27 cellular contexts compared by ENCODE assay signal in genomic region chr3:34034840-34035239, GRCh38.
DNase-seq lines count a peak whose midpoint lies in the region; ATAC-seq, FAIRE-seq and TF ChIP-seq lines count a peak whose summit lies in the region.
"Had no signal": no experiment of that assay in that cellular context is flagged by ENCODE, and none has a peak within 500 bp of the region (broad histone marks: within the 10 kb centered on the region; RNA-seq: fewer than 3 reads in every experiment).

No MANE protein-coding gene starts in this region.

- H4K5ac ChIP-seq in mesendoderm (ENCODE audit: low read length) = no peak overlapping the region

- H3K18ac ChIP-seq in mesendoderm (ENCODE audit: low read length) (no peak overlapping the region), trophoblast cell (ENCODE audit: low read length) (no peak overlapping the region)

- H3K36me3 Mint-ChIP-seq in activated CD4-positive, alpha-beta T cell treated with anti-CD3 and anti-CD28 coated beads, Interleukin-2, amount 10 ng/mL, durations not matched to agents 24 days and 14 days (ENCODE audit: low read depth) = no peaks in the 10 kb centered on the region
- no peaks in the 10 kb centered on the region for H3K36me3 Mint-ChIP-seq in activated CD8-positive, alpha-beta T cell treated with anti-CD3 and anti-CD28 coated beads for 36 hours (ENCODE audit: low read depth)
- no peaks in the 10 kb centered on the region for H3K36me3 Mint-ChIP-seq in activated T-cell treated with anti-CD3 and anti-CD28 coated beads, Interleukin-2, amount 50 U/mL, for 72 hours (ENCODE audit: insufficient read depth in 2 of 2)

- WGBS in mesendoderm (ENCODE audit: extremely low coverage, insufficient coverage, low lambda C conversion rate) = no CpG with 5 or more reads among the region's 2 CpGs
- WGBS in trophoblast cell (ENCODE audit: extremely low coverage, insufficient coverage, insufficient read length) = no CpG with 5 or more reads among the region's 2 CpGs

- H4K12ac ChIP-seq in trophoblast cell (ENCODE audit: low read depth, low read length) = no peak overlapping the region

- TF ChIP-seq CTCF in bronchial epithelial cell (IDR thresholded peaks at IDR 0.05; ENCODE audit: insufficient read depth, low read length, severe bottlenecking) = no peak
- TF ChIP-seq CTCF in activated CD8-positive, alpha-beta T cell treated with anti-CD3 and anti-CD28 coated beads for 36 hours (IDR thresholded peaks at IDR 0.05) = no peak

- H3K36me3 ChIP-seq in bronchial epithelial cell (ENCODE audit: control insufficient read depth, insufficient read depth, low read length) = no peaks in the 10 kb centered on the region
- H3K36me3 ChIP-seq in mesendoderm (ENCODE audit: control insufficient read depth, insufficient read depth, low read length) = no peaks in the 10 kb centered on the region
- H3K36me3 ChIP-seq in trophoblast cell (ENCODE audit: control insufficient read depth in 1 of 2, insufficient read depth in 2 of 2, low read length in 2 of 2) = no peaks in the 10 kb centered on the region
- H3K36me3 ChIP-seq: BLaER1 treated with 17β-estradiol and CSF1 and Interleukin-3, amounts not matched to agents 10 nM and 100 nM had no signal

- no peaks in the 10 kb centered on the region for H3K4me1 Mint-ChIP-seq in activated CD4-positive, alpha-beta T cell treated with anti-CD3 and anti-CD28 coated beads, Interleukin-2, amount 10 ng/mL, durations not matched to agents 24 days and 14 days
- no peaks in the 10 kb centered on the region for H3K4me1 Mint-ChIP-seq in activated CD8-positive, alpha-beta T cell treated with anti-CD3 and anti-CD28 coated beads for 36 hours (ENCODE audit: low read depth)
- H3K4me1 Mint-ChIP-seq in activated T-cell treated with anti-CD3 and anti-CD28 coated beads, Interleukin-2, amount 50 U/mL, for 72 hours (ENCODE audit: low read depth) = no peaks in the 10 kb centered on the region
- H3K4me1 Mint-ChIP-seq: B cell; CD8-positive, alpha-beta memory T cell had no signal

- H4K8ac ChIP-seq in mesendoderm (ENCODE audit: low read depth, low read length) (no peak overlapping the region), trophoblast cell (ENCODE audit: low read depth, low read length) (no peak overlapping the region)

- no peaks in the 10 kb centered on the region for H3K27me3 Mint-ChIP-seq in activated CD4-positive, alpha-beta T cell treated with anti-CD3 and anti-CD28 coated beads, Interleukin-2, amount 10 ng/mL, durations not matched to agents 24 days and 14 days
- no peaks in the 10 kb centered on the region for H3K27me3 Mint-ChIP-seq in activated CD8-positive, alpha-beta T cell treated with anti-CD3 and anti-CD28 coated beads for 36 hours
- H3K27me3 Mint-ChIP-seq in activated T-cell treated with anti-CD3 and anti-CD28 coated beads, Interleukin-2, amount 50 U/mL, for 72 hours (ENCODE audit: low read depth) = no peaks in the 10 kb centered on the region
- H3K27me3 Mint-ChIP-seq: B cell; CD4-positive, alpha-beta T cell; CD8-positive, alpha-beta memory T cell had no signal

- no peak overlapping the region for H3K56ac ChIP-seq in mesendoderm (ENCODE audit: low read length)

- no peak overlapping the region for H2BK12ac ChIP-seq in trophoblast cell (ENCODE audit: low read length)

- intact Hi-C loops in activated CD4-positive, alpha-beta T cell treated with anti-CD3 and anti-CD28 coated beads, Interleukin-2, amount 10 ng/mL, durations not matched to agents 24 days and 14 days (cut with micrococcal nuclease) = no loop called here
- intact Hi-C loops in activated CD8-positive, alpha-beta T cell treated with anti-CD3 and anti-CD28 coated beads for 36 hours (cut with micrococcal nuclease) = no loop called here

- no peaks in the 10 kb centered on the region for H3K79me1 ChIP-seq in mesendoderm (ENCODE audit: low read length)
- H3K79me1 ChIP-seq in trophoblast cell (ENCODE audit: low read length) = no peaks in the 10 kb centered on the region

- no peak overlapping the region for H3K27ac Mint-ChIP-seq in activated CD4-positive, alpha-beta T cell treated with anti-CD3 and anti-CD28 coated beads, Interleukin-2, amount 10 ng/mL, durations not matched to agents 24 days and 14 days
- H3K27ac Mint-ChIP-seq in activated CD8-positive, alpha-beta T cell treated with anti-CD3 and anti-CD28 coated beads for 36 hours = no peak overlapping the region
- no peak overlapping the region for H3K27ac Mint-ChIP-seq in activated T-cell treated with anti-CD3 and anti-CD28 coated beads, Interleukin-2, amount 50 U/mL, for 72 hours
- H3K27ac Mint-ChIP-seq: B cell; CD4-positive, alpha-beta T cell; CD8-positive, alpha-beta memory T cell had no signal

- H2AK5ac ChIP-seq in mesendoderm (ENCODE audit: low read length) = no peak overlapping the region
- no peak overlapping the region for H2AK5ac ChIP-seq in trophoblast cell (ENCODE audit: low read length)

- H3K4me3 Mint-ChIP-seq in activated CD4-positive, alpha-beta T cell treated with anti-CD3 and anti-CD28 coated beads, Interleukin-2, amount 10 ng/mL, durations not matched to agents 24 days and 14 days = no peak overlapping the region
- H3K4me3 Mint-ChIP-seq in activated CD8-positive, alpha-beta T cell treated with anti-CD3 and anti-CD28 coated beads for 36 hours = no peak overlapping the region
- H3K4me3 Mint-ChIP-seq in activated T-cell treated with anti-CD3 and anti-CD28 coated beads, Interleukin-2, amount 50 U/mL, for 72 hours = no peak overlapping the region
- H3K4me3 Mint-ChIP-seq: B cell; CD4-positive, alpha-beta T cell; CD8-positive, alpha-beta memory T cell had no signal

- H2BK5ac ChIP-seq in mesendoderm (ENCODE audit: low read length) (no peak overlapping the region), trophoblast cell (ENCODE audit: low read depth, low read length, poor library complexity) (no peak overlapping the region)

- CTCF ChIA-PET in activated CD8-positive, alpha-beta T cell treated with anti-CD3 and anti-CD28 coated beads for 36 hours (lab: Charles Lee) = no interaction called here

- no peak overlapping the region for H3K14ac ChIP-seq in trophoblast cell (ENCODE audit: low read length)

- H3K23ac ChIP-seq in mesendoderm (ENCODE audit: low read length) (no peak overlapping the region), trophoblast cell (ENCODE audit: low read length) (peak overlapping the region; percentile 49)

- H3K27ac ChIP-seq in mesendoderm (ENCODE audit: low read depth, low read length) = no peak overlapping the region
- H3K27ac ChIP-seq in trophoblast cell (ENCODE audit: low read depth, low read length) = no peak overlapping the region
- H3K27ac ChIP-seq: 22Rv1; A549; BLaER1 treated with 17β-estradiol and CSF1 and Interleukin-3, amounts not matched to agents 10 nM and 100 nM; C4-2B had no signal

- H3K27me3 ChIP-seq in bronchial epithelial cell (ENCODE audit: control insufficient read depth, insufficient read depth, low read length) (no peaks in the 10 kb centered on the region), mesendoderm (ENCODE audit: insufficient read depth, low read length, poor library complexity) (no peaks in the 10 kb centered on the region), trophoblast cell (ENCODE audit: insufficient read depth, low read length) (no peaks in the 10 kb centered on the region)
- H3K27me3 ChIP-seq: BLaER1 treated with 17β-estradiol and CSF1 and Interleukin-3, amounts not matched to agents 10 nM and 100 nM had no signal

- no peak for ATAC-seq in activated CD8-positive, alpha-beta T cell treated with anti-CD3 and anti-CD28 coated beads for 36 hours
- ATAC-seq in activated T-cell treated with anti-CD3 and anti-CD28 coated beads, Interleukin-2, amount 50 U/mL, for 72 hours (replicated peaks in 1 of 2) = no peak
- ATAC-seq: A549, GM12878 had no signal

- H4K91ac ChIP-seq in trophoblast cell (ENCODE audit: low read depth, low read length) = no peak overlapping the region

- no peak overlapping the region for H2AFZ ChIP-seq in trophoblast cell (ENCODE audit: insufficient read depth, low read length, poor library complexity)

- FAIRE-seq in bronchial epithelial cell (lab: Jason Lieb, UNC) = peak; percentile 28
- FAIRE-seq: A549, GM12878, GM12892, GM18507 had no signal

- no peak overlapping the region for H2BK15ac ChIP-seq in mesendoderm (replicated peaks; ENCODE audit: low read depth)

- no peak overlapping the region for H3K9ac ChIP-seq in mesendoderm (ENCODE audit: low read length)
- H3K9ac ChIP-seq in trophoblast cell (ENCODE audit: low read length) = no peak overlapping the region
- H3K9ac ChIP-seq: BLaER1 treated with 17β-estradiol and CSF1 and Interleukin-3, amounts not matched to agents 10 nM and 100 nM had no signal

- H3K4me3 ChIP-seq in bronchial epithelial cell (ENCODE audit: low read depth, low read length) = no peak overlapping the region
- H3K4me3 ChIP-seq in mesendoderm (ENCODE audit: low read length) = no peak overlapping the region
- H3K4me3 ChIP-seq in trophoblast cell (ENCODE audit: low read depth, low read length) = no peak overlapping the region
- H3K4me3 ChIP-seq: A549; BLaER1 treated with 17β-estradiol and CSF1 and Interleukin-3, amounts not matched to agents 10 nM and 100 nM; GM12878 had no signal

- no peaks in the 10 kb centered on the region for H3K9me3 Mint-ChIP-seq in activated CD4-positive, alpha-beta T cell treated with anti-CD3 and anti-CD28 coated beads, Interleukin-2, amount 10 ng/mL, durations not matched to agents 24 days and 14 days
- H3K9me3 Mint-ChIP-seq in activated CD8-positive, alpha-beta T cell treated with anti-CD3 and anti-CD28 coated beads for 36 hours = no peaks in the 10 kb centered on the region
- H3K9me3 Mint-ChIP-seq in activated T-cell treated with anti-CD3 and anti-CD28 coated beads, Interleukin-2, amount 50 U/mL, for 72 hours = no peaks in the 10 kb centered on the region
- H3K9me3 Mint-ChIP-seq: CD4-positive, alpha-beta T cell; CD8-positive, alpha-beta memory T cell had no signal

- H3K9me3 ChIP-seq in trophoblast cell (ENCODE audit: insufficient read depth, low read depth, low read length) = peaks cover 2% of the 10 kb centered on the region
- H3K9me3 ChIP-seq: A549 had no signal

- H3K4me1 ChIP-seq in mesendoderm (ENCODE audit: control insufficient read depth, low read depth, low read length) = peaks cover 3% of the 10 kb centered on the region
- no peaks in the 10 kb centered on the region for H3K4me1 ChIP-seq in trophoblast cell (ENCODE audit: control insufficient read depth in 1 of 2, insufficient read depth in 2 of 2, low read length in 2 of 2)
- H3K4me1 ChIP-seq: A549 had no signal

- H2BK120ac ChIP-seq in mesendoderm (ENCODE audit: low read depth, low read length) (no peak overlapping the region), trophoblast cell (ENCODE audit: insufficient read depth, low read length, poor library complexity) (no peak overlapping the region)

- POLR2A ChIA-PET in activated CD8-positive, alpha-beta T cell treated with anti-CD3 and anti-CD28 coated beads for 36 hours (lab: Charles Lee) = no interaction called here

- H3K4ac ChIP-seq in mesendoderm (ENCODE audit: low read depth, low read length) (no peak overlapping the region), trophoblast cell (ENCODE audit: low read depth, low read length) (no peak overlapping the region)

- peak; percentile 29 for DNase-seq in activated CD4-positive, alpha-beta T cell treated with anti-CD3 and anti-CD28 coated beads, Interleukin-2, amount 10 ng/mL, durations not matched to agents 24 days and 14 days
- DNase-seq in activated CD4-positive, alpha-beta T cell treated with anti-CD3 and anti-CD28 coated beads for 4 hours = no peak
- DNase-seq in bronchial epithelial cell (ENCODE audit: low read depth) (no peak), mesendoderm (peak; percentile 86), trophoblast cell (no peak), NCI-H345 treated with DMSO at 0.1 percent for 48 hours (lab: John Stamatoyannopoulos, UW; ENCODE audit: unreplicated experiment) (no peak)
- no peak for DNase-seq in activated CD8-positive, alpha-beta T cell treated with anti-CD3 and anti-CD28 coated beads for 36 hours
- no peak for DNase-seq in activated T-cell treated with anti-CD3 and anti-CD28 coated beads, Interleukin-2, amount 50 U/mL, for 72 hours
- DNase-seq: AML-193; CD4-positive, alpha-beta T cell; CD8-positive, alpha-beta memory T cell; COR-L47; DMS 273 treated with DMSO at 0.1 percent for 48 hours; DMS153; DMS53; DMS79; DND-41; EL; GDM1 had no signal

- H3K79me2 ChIP-seq in mesendoderm (ENCODE audit: control insufficient read depth, insufficient read depth, low read length) (no peaks in the 10 kb centered on the region), trophoblast cell (ENCODE audit: control insufficient read depth, insufficient read depth, low read length, poor library complexity) (no peaks in the 10 kb centered on the region)

- no peak overlapping the region for H3K4me2 ChIP-seq in mesendoderm (ENCODE audit: low read length)
- H3K4me2 ChIP-seq in trophoblast cell (ENCODE audit: low read length) = no peak overlapping the region
- H3K4me2 ChIP-seq: A549 had no signal

Comparison
In these comparisons a context has a peak if more than half of its experiments do, and no peak if none do; other contexts are left out.
1. DNase-seq: peak in activated CD4-positive, alpha-beta T cell treated with anti-CD3 and anti-CD28 coated beads, Interleukin-2, amount 10 ng/mL, durations not matched to agents 24 days and 14 days (single experiment) and mesendoderm (single experiment); none in activated CD4-positive, alpha-beta T cell treated with anti-CD3 and anti-CD28 coated beads for 4 hours (0 of 2), bronchial epithelial cell (single experiment), trophoblast cell (0 of 2), NCI-H345 treated with DMSO at 0.1 percent for 48 hours (single experiment), activated CD8-positive, alpha-beta T cell treated with anti-CD3 and anti-CD28 coated beads for 36 hours (single experiment) and activated T-cell treated with anti-CD3 and anti-CD28 coated beads, Interleukin-2, amount 50 U/mL, for 72 hours (0 of 2).